Comparison of ENCODE assay signal across 15 cellular contexts in genomic region chr18:54737986-54738385, GRCh38.
A peak's percentile ranks its signal among the peaks of the same experiment; 100 is the strongest.
DNase-seq lines count a peak whose midpoint lies in the region; ATAC-seq, FAIRE-seq and TF ChIP-seq lines count a peak whose summit lies in the region.
"Had no signal": no experiment of that assay in that cellular context is flagged by ENCODE, and none has a peak within 500 bp of the region (broad histone marks: within the 10 kb centered on the region; RNA-seq: fewer than 3 reads in every experiment).

No MANE protein-coding gene starts in this region.

- DNase-seq in AG10803 (ENCODE audit: low read depth) (peak; percentile 5), HT1080 (ENCODE audit: low read depth) (peak; percentile 77), astrocyte (ENCODE audit: low read depth) (peak; percentile 78), foreskin keratinocyte (peak; percentile 74 to 85), psoas muscle (no peak), SIG-M5 (lab: John Stamatoyannopoulos, UW) (no peak), C1 segment of cervical spinal cord (lab: John Stamatoyannopoulos, UW) (no peak)
- DNase-seq: activated CD8-positive, alpha-beta T cell treated with anti-CD3 and anti-CD28 coated beads, Interleukin-2, amount 10 ng/mL, durations not matched to agents 7 days and 5 days; AML-193; dorsolateral prefrontal cortex; NCI-H2081 treated with DMSO at 0.1 percent for 48 hours; NCI-H526; OCI-M1 had no signal

- H3K9ac ChIP-seq in astrocyte (ENCODE audit: low read length) = no peak overlapping the region

- 87 to 88% (median 87%) methylated on average over 3 of the region's 3 CpGs for WGBS in psoas muscle, 3 donors

- peaks cover 2% of the 10 kb centered on the region for H3K9me3 Mint-ChIP-seq in astrocyte (ENCODE audit: unreplicated experiment)

- no peaks in the 10 kb centered on the region for H3K27me3 ChIP-seq in astrocyte (ENCODE audit: insufficient read depth, low read length)
- no peaks in the 10 kb centered on the region for H3K27me3 ChIP-seq in foreskin keratinocyte
- H3K27me3 ChIP-seq in psoas muscle (ENCODE audit: insufficient read depth in 3 of 3, low read length in 2 of 3) = no peaks in the 10 kb centered on the region

- H4K20me1 ChIP-seq in astrocyte (ENCODE audit: insufficient read depth, low read length) = no peaks in the 10 kb centered on the region

- peak; percentile 74 for FAIRE-seq in astrocyte (lab: Jason Lieb, UNC)

- peak; percentile 86 for ATAC-seq in foreskin keratinocyte
- ATAC-seq in HG03139 (IDR thresholded peaks at IDR 0.05; ENCODE audit: unreplicated experiment) = no peak
- ATAC-seq in psoas muscle = no peak
- ATAC-seq: activated CD8-positive, alpha-beta T cell treated with anti-CD3 and anti-CD28 coated beads, Interleukin-2, amount 10 ng/mL, durations not matched to agents 7 days and 5 days had no signal

- TF ChIP-seq CTCF in AG10803 (conservative IDR thresholded peaks at IDR 0.05; ENCODE audit: low read length) (no peak), astrocyte (IDR thresholded peaks at IDR 0.05; ENCODE audit: insufficient read depth, low read depth, low read length) (no peak), foreskin keratinocyte (conservative IDR thresholded peaks at IDR 0.05) (no peak), psoas muscle (IDR thresholded peaks at IDR 0.05) (no peak)

- no peak overlapping the region for H3K4me2 ChIP-seq in astrocyte (ENCODE audit: low read length)

- no peaks in the 10 kb centered on the region for H3K36me3 Mint-ChIP-seq in astrocyte (ENCODE audit: low read depth, unreplicated experiment)

- no peak overlapping the region for H2AFZ ChIP-seq in astrocyte (ENCODE audit: low read depth, low read length)

- H3K4me1 Mint-ChIP-seq in astrocyte (ENCODE audit: low read depth, unreplicated experiment) = peaks cover 16% of the 10 kb centered on the region

- H3K4me3 ChIP-seq in AG10803 (ENCODE audit: low read length) (no peak overlapping the region), astrocyte (ENCODE audit: insufficient read depth, low read depth, low read length) (no peak overlapping the region), psoas muscle (no peak overlapping the region)
- H3K4me3 ChIP-seq: dorsolateral prefrontal cortex had no signal

- H3K4me1 ChIP-seq in astrocyte (ENCODE audit: insufficient read depth, low read length) (peaks cover 16% of the 10 kb centered on the region), foreskin keratinocyte (peaks cover 14% of the 10 kb centered on the region), psoas muscle (no peaks in the 10 kb centered on the region)

- no peak overlapping the region for H3K4me3 Mint-ChIP-seq in astrocyte (ENCODE audit: unreplicated experiment)
- H3K4me3 Mint-ChIP-seq: activated CD8-positive, alpha-beta T cell treated with anti-CD3 and anti-CD28 coated beads, Interleukin-2, amount 10 ng/mL, durations not matched to agents 7 days and 5 days had no signal

- no peaks in the 10 kb centered on the region for H3K79me2 ChIP-seq in astrocyte (ENCODE audit: insufficient read depth, low read length)

- no peaks in the 10 kb centered on the region for H3K36me3 ChIP-seq in astrocyte (ENCODE audit: insufficient read depth, low read length)
- H3K36me3 ChIP-seq in psoas muscle (ENCODE audit: insufficient read depth in 1 of 2, low read depth in 1 of 2) = no peaks in the 10 kb centered on the region

- no peak overlapping the region for H3K27ac Mint-ChIP-seq in astrocyte (ENCODE audit: unreplicated experiment)
- H3K27ac Mint-ChIP-seq: activated CD8-positive, alpha-beta T cell treated with anti-CD3 and anti-CD28 coated beads, Interleukin-2, amount 10 ng/mL, durations not matched to agents 7 days and 5 days had no signal

- no peaks in the 10 kb centered on the region for H3K27me3 Mint-ChIP-seq in astrocyte (ENCODE audit: low read depth, unreplicated experiment)

- H3K9me3 ChIP-seq in astrocyte (ENCODE audit: insufficient read depth, low read depth, low read length) (no peaks in the 10 kb centered on the region), psoas muscle (no peaks in the 10 kb centered on the region)

- H3K27ac ChIP-seq in astrocyte (ENCODE audit: low read depth, low read length) (peak overlapping the region; percentile 24), foreskin keratinocyte (peak overlapping the region; percentile 19), psoas muscle (no peak overlapping the region)
- H3K27ac ChIP-seq: VCaP had no signal

- intact Hi-C loops in psoas muscle (cut with DNase I) = no loop called here

Comparison
In these comparisons a context has a peak if more than half of its experiments do, and no peak if none do; other contexts are left out.
1. DNase-seq: peak in AG10803 (single experiment), HT1080 (single experiment), astrocyte (single experiment) and foreskin keratinocyte (2 of 2); none in psoas muscle (0 of 2), SIG-M5 (single experiment) and C1 segment of cervical spinal cord (0 of 14).